In genomic region chr18:51107594-51108305, GRCh38 we compare ENCODE assay signal across 11 cellular contexts.
A peak's percentile ranks its signal among the peaks of the same experiment; 100 is the strongest.
DNase-seq lines count a peak whose midpoint lies in the region; ATAC-seq and TF ChIP-seq lines count a peak whose summit lies in the region.
"Had no signal": no experiment of that assay in that cellular context is flagged by ENCODE, and none has a peak within 500 bp of the region (broad histone marks: within the 10 kb centered on the region; RNA-seq: fewer than 3 reads in every experiment).

No MANE protein-coding gene starts in this region.

- CTCF ChIA-PET in activated naive CD4-positive, alpha-beta T cell treated with anti-CD3 and anti-CD28 coated beads for 36 hours (lab: Charles Lee): interaction anchor here (0.5 to 1.6 kb wide), 7 partner anchors 171 to 561 kb away, joined by 3 to 7 read pairs (median 5); partner anchors contain the start of gene MRO

- peaks cover 2% of the 10 kb centered on the region for H3K9me3 Mint-ChIP-seq in activated naive CD4-positive, alpha-beta T cell treated with anti-CD3 and anti-CD28 coated beads for 36 hours
- peaks cover 3% of the 10 kb centered on the region for H3K9me3 Mint-ChIP-seq in stimulated activated naive CD8-positive, alpha-beta T cell treated with anti-CD3 and anti-CD28 coated beads, Interleukin-15, Interleukin-2, amounts not matched to agents 100 ng/mL and 50 ng/mL, for 24 hours
- peaks cover 2% of the 10 kb centered on the region for H3K9me3 Mint-ChIP-seq in type B pancreatic cell

- H3K27me3 Mint-ChIP-seq in activated naive CD4-positive, alpha-beta T cell treated with anti-CD3 and anti-CD28 coated beads for 36 hours (ENCODE audit: low read depth): no peaks in the 10 kb centered on the region
- no peaks in the 10 kb centered on the region for H3K27me3 Mint-ChIP-seq in stimulated activated naive CD8-positive, alpha-beta T cell treated with anti-CD3 and anti-CD28 coated beads, Interleukin-15, Interleukin-2, amounts not matched to agents 100 ng/mL and 50 ng/mL, for 24 hours
- no peaks in the 10 kb centered on the region for H3K27me3 Mint-ChIP-seq in type B pancreatic cell

- no peaks in the 10 kb centered on the region for H3K36me3 Mint-ChIP-seq in activated naive CD4-positive, alpha-beta T cell treated with anti-CD3 and anti-CD28 coated beads for 36 hours (ENCODE audit: low read depth)
- no peaks in the 10 kb centered on the region for H3K36me3 Mint-ChIP-seq in stimulated activated naive CD8-positive, alpha-beta T cell treated with anti-CD3 and anti-CD28 coated beads, Interleukin-15, Interleukin-2, amounts not matched to agents 100 ng/mL and 50 ng/mL, for 24 hours (ENCODE audit: low read depth)
- H3K36me3 Mint-ChIP-seq in type B pancreatic cell: peaks cover under 1% of the 10 kb centered on the region

- H3K27ac Mint-ChIP-seq in activated naive CD4-positive, alpha-beta T cell treated with anti-CD3 and anti-CD28 coated beads for 36 hours: no peak overlapping the region
- H3K27ac Mint-ChIP-seq in stimulated activated naive CD8-positive, alpha-beta T cell treated with anti-CD3 and anti-CD28 coated beads, Interleukin-15, Interleukin-2, amounts not matched to agents 100 ng/mL and 50 ng/mL, for 24 hours: peak overlapping the region; percentile 36
- H3K27ac Mint-ChIP-seq in type B pancreatic cell: no peak overlapping the region
- H3K27ac Mint-ChIP-seq: activated T-helper 2 cell treated with anti-CD3 and anti-CD28 coated beads, Interferon-gamma antibody, Interleukin-2, Interleukin-4, amounts not matched to agents 10 μg/mL and 5 μg/mL and 100 μg/mL, durations not matched to agents 14 hours and 24 hours and 36 hours had no signal

- no peak for ATAC-seq in GM21529 (IDR thresholded peaks at IDR 0.05; ENCODE audit: unreplicated experiment)

- intact Hi-C loops in activated naive CD4-positive, alpha-beta T cell treated with anti-CD3 and anti-CD28 coated beads for 36 hours (cut with micrococcal nuclease): loop anchor here (1.0 to 5.0 kb wide), 3 partner anchors 170 to 560 kb away; partner anchors contain the start of gene MRO

- peak; percentile 32 for DNase-seq in activated naive CD4-positive, alpha-beta T cell treated with anti-CD3 and anti-CD28 coated beads for 36 hours
- DNase-seq in activated naive CD4-positive, alpha-beta T cell treated with anti-CD3 and anti-CD28 coated beads, Interleukin-2, amount 50 U/mL, for 16 hours: no peak
- DNase-seq in M059J (ENCODE audit: low read depth): peak; percentile 33
- DNase-seq in dermis blood vessel endothelial cell: peak; percentile 52
- no peak for DNase-seq in type B pancreatic cell (ENCODE audit: extremely low spot score, unreplicated experiment)
- DNase-seq in activated gamma-delta T cell treated with Interleukin-2 at 50 U/mL for 16 hours: no peak
- DNase-seq: NCI-H1694 treated with DMSO at 0.1 percent for 48 hours; stimulated activated naive CD4-positive, alpha-beta T cell treated with Interleukin-2 at 50 U/mL for 16 hours had no signal

- no peak for TF ChIP-seq CTCF in type B pancreatic cell (conservative IDR thresholded peaks at IDR 0.05)

- H3K4me1 Mint-ChIP-seq in activated naive CD4-positive, alpha-beta T cell treated with anti-CD3 and anti-CD28 coated beads for 36 hours (ENCODE audit: low read depth): peaks cover 17% of the 10 kb centered on the region
- peaks cover 18% of the 10 kb centered on the region for H3K4me1 Mint-ChIP-seq in stimulated activated naive CD8-positive, alpha-beta T cell treated with anti-CD3 and anti-CD28 coated beads, Interleukin-15, Interleukin-2, amounts not matched to agents 100 ng/mL and 50 ng/mL, for 24 hours (ENCODE audit: low read depth)
- H3K4me1 Mint-ChIP-seq in type B pancreatic cell (ENCODE audit: unreplicated experiment): no peaks in the 10 kb centered on the region

- H3K4me3 Mint-ChIP-seq in activated naive CD4-positive, alpha-beta T cell treated with anti-CD3 and anti-CD28 coated beads for 36 hours: no peak overlapping the region
- no peak overlapping the region for H3K4me3 Mint-ChIP-seq in stimulated activated naive CD8-positive, alpha-beta T cell treated with anti-CD3 and anti-CD28 coated beads, Interleukin-15, Interleukin-2, amounts not matched to agents 100 ng/mL and 50 ng/mL, for 24 hours
- H3K4me3 Mint-ChIP-seq in type B pancreatic cell: no peak overlapping the region

Comparison
In these comparisons a context has a peak if more than half of its experiments do, and no peak if none do; other contexts are left out.
1. DNase-seq: peak in activated naive CD4-positive, alpha-beta T cell treated with anti-CD3 and anti-CD28 coated beads for 36 hours (single experiment), M059J (single experiment) and dermis blood vessel endothelial cell (single experiment); none in activated naive CD4-positive, alpha-beta T cell treated with anti-CD3 and anti-CD28 coated beads, Interleukin-2, amount 50 U/mL, for 16 hours (single experiment), type B pancreatic cell (single experiment) and activated gamma-delta T cell treated with Interleukin-2 at 50 U/mL for 16 hours (single experiment).